8 cellular contexts compared by ENCODE assay signal in genomic region chr14:100076133-100076532, GRCh38. TPM values are rescaled to one million over a fixed set of nuclear protein-coding genes. Genes with fewer than 3 reads are reported as not detected.
DNase-seq lines count a peak whose midpoint lies in the region; ATAC-seq, FAIRE-seq and TF ChIP-seq lines count a peak whose summit lies in the region.

No MANE protein-coding gene starts in this region.

- intact Hi-C loops in GM12878 (cut with micrococcal nuclease; ENCODE audit: unreplicated experiment): loop anchor here (1.0 kb wide), 1 partner anchor 32 kb away; no protein-coding TSS in a partner anchor
- intact Hi-C loops in HepG2 (cut with micrococcal nuclease; ENCODE audit: unreplicated experiment): no loop called here

- H4K20me1 ChIP-seq in GM12878 (ENCODE audit: control insufficient read depth, insufficient read depth) (0 out of 2 replicates have a peak, but pooled peaks cover 4% of the 10 kb centered on the region), HepG2 (ENCODE audit: insufficient read depth, low read length) (no peaks in the 10 kb centered on the region)

- TF ChIP-seq RAD21 in GM12878 (IDR thresholded peaks at IDR 0.05; ENCODE audit: insufficient read depth, low read depth, low read length): peak; percentile 37
- no peak for TF ChIP-seq RAD21 in HepG2 (CRISPR knock-in tag; IDR thresholded peaks at IDR 0.05)

- CTCF ChIA-PET in GM12878 (lab: Yijun Ruan, JAX): interaction anchor here (0.8 to 12.8 kb wide), 6 partner anchors 10 to 117 kb away, joined by 4 to 156 read pairs (median 36); no protein-coding TSS in a partner anchor
- CTCF ChIA-PET in HepG2 (lab: Yijun Ruan, JAX; ENCODE audit: low intra/inter-chr PET ratio, low total read pairs): no interaction called here

- no peak for FAIRE-seq in GM12878 (lab: Jason Lieb, UNC)
- FAIRE-seq in HepG2 (lab: Jason Lieb, UNC): peak; percentile 40

- POLR2A ChIA-PET in GM12878 (lab: Charles Lee): interaction anchor here (1.4 to 7.0 kb wide), 3 partner anchors 10 to 29 kb away, joined by 3 to 51 read pairs (median 7); partner anchors contain the start of gene EVL
- POLR2A ChIA-PET in HepG2 (lab: Yijun Ruan, JAX): no interaction called here

- no peaks in the 10 kb centered on the region for H3K9me3 ChIP-seq in GM12878 (replicated peaks; ENCODE audit: control insufficient read depth, insufficient read depth, low read length)
- no peaks in the 10 kb centered on the region for H3K9me3 ChIP-seq in HepG2 (ENCODE audit: low read length)

- TF ChIP-seq POLR2A in GM12878 (IDR thresholded peaks at IDR 0.05; ENCODE audit: low read depth, low read length): no peak
- no peak for TF ChIP-seq POLR2A in HepG2 (IDR thresholded peaks at IDR 0.05; ENCODE audit: insufficient read depth in 1 of 2, low read depth in 2 of 2, low read length in 2 of 2)

- H3K4me1 ChIP-seq in GM12878 (ENCODE audit: control insufficient read depth, insufficient read depth, low read length): peaks cover 63% of the 10 kb centered on the region
- no peaks in the 10 kb centered on the region for H3K4me1 ChIP-seq in HepG2 (ENCODE audit: insufficient read depth, low read length)

- no peak for TF ChIP-seq EP300 in GM12878 (IDR thresholded peaks at IDR 0.05; ENCODE audit: borderline replicate concordance in 1 of 2, control insufficient read depth in 1 of 2, low read depth in 2 of 2, low read length in 2 of 2)
- TF ChIP-seq EP300 in HepG2 (IDR thresholded peaks at IDR 0.05; ENCODE audit: low read depth in 2 of 2, low read length in 2 of 2): no peak
- TF ChIP-seq EP300 in HepG2 (CRISPR knock-in tag; IDR thresholded peaks at IDR 0.05; ENCODE audit: borderline replicate concordance): no peak

- WGBS in GM12878 (ENCODE audit: insufficient coverage, insufficient replicate concordance, low lambda C conversion rate, missing lambda C conversion rate): 54% methylated on average over 5 of the region's 5 CpGs
- 95% methylated on average over 4 of the region's 5 CpGs for WGBS in HepG2 (ENCODE audit: low lambda C conversion rate)

- H3K27me3 ChIP-seq in GM12878 (replicated peaks in 1 of 2; ENCODE audit: control insufficient read depth in 2 of 2, insufficient read depth in 2 of 2, low read length in 1 of 2) (no peaks in the 10 kb centered on the region), HepG2 (ENCODE audit: control insufficient read depth in 1 of 2, insufficient read depth in 2 of 2, low read length in 2 of 2) (no peaks in the 10 kb centered on the region)

- H3K79me2 ChIP-seq in GM12878 (ENCODE audit: control insufficient read depth, insufficient read depth, low read length) (peaks cover 76% of the 10 kb centered on the region), HepG2 (ENCODE audit: insufficient read depth, low read length) (no peaks in the 10 kb centered on the region)

- no TSS peak for BruUV-seq in GM12878 (replicated peaks; lab: Mats Ljungman, UMichigan)
- BruUV-seq in HepG2 (replicated peaks; lab: Mats Ljungman, UMichigan): no TSS peak

- in situ Hi-C loops in ACHN (cut with HindIII; ENCODE audit: low pct_ligation_motif_present, low pct_unique_long_range_greater_than_20kb, low sequenced_read_pairs): no loop called here
- in situ Hi-C loops in GM12878 (cut with MboI): no loop called here
- in situ Hi-C loops in HepG2 (cut with HindIII; ENCODE audit: extremely low pct_ligation_motif_present, low pct_unique_long_range_greater_than_20kb): no loop called here

- H3K9ac ChIP-seq in GM12878 (ENCODE audit: control insufficient read depth, insufficient read depth, low read length) (no peak overlapping the region), HepG2 (ENCODE audit: insufficient read depth, low read depth, low read length) (no peak overlapping the region)

- no peak overlapping the region for H2AFZ ChIP-seq in GM12878 (ENCODE audit: control insufficient read depth, low read depth, low read length)
- H2AFZ ChIP-seq in HepG2 (ENCODE audit: low read length): no peak overlapping the region

- H3K27ac ChIP-seq in GM12878 (ENCODE audit: control insufficient read depth, insufficient read depth) (peak overlapping the region; percentile 20; the same call in 1 of the 2 replicates), HepG2 (ENCODE audit: extremely low read length, insufficient read depth, low read length) (no peak overlapping the region)

- H3K36me3 ChIP-seq in GM12878 (ENCODE audit: control insufficient read depth in 2 of 2, insufficient read depth in 2 of 2, low read length in 1 of 2) (peaks cover 3 to 7% of the 10 kb centered on the region in 2 experiments; a peak in 3 of 4 replicates), HepG2 (replicated peaks in 1 of 2; ENCODE audit: control insufficient read depth in 1 of 2, insufficient read depth in 2 of 2, low read length in 2 of 2) (no peaks in the 10 kb centered on the region)

- peak; percentile 11 for DNase-seq in ACHN
- DNase-seq in OCI-M1 (lab: John Stamatoyannopoulos, UW): peak; percentile 87
- no peak for DNase-seq in GM12878 (ENCODE audit: low read depth, low spot score)
- peak; percentile 15 for DNase-seq in HepG2 (ENCODE audit: low spot score)
- DNase-seq in DMS79 (lab: John Stamatoyannopoulos, UW): no peak
- no peak for DNase-seq in OCI-M2 (lab: John Stamatoyannopoulos, UW; ENCODE audit: unreplicated experiment)

- H3K4me3 ChIP-seq in GM12878 (no peak overlapping the region), HepG2 (replicated peaks in 1 of 3; ENCODE audit: insufficient read depth in 1 of 3, low read depth in 2 of 3, low read length in 3 of 3) (no peak overlapping the region)

- SMC1A ChIA-PET in GM12878 (lab: Charles Lee; ENCODE audit: uncharacterized antibody, unreplicated experiment): interaction anchor here (0.9 to 8.7 kb wide), 5 partner anchors 8 to 117 kb away, joined by 3 to 96 read pairs (median 4); no protein-coding TSS in a partner anchor

- TF ChIP-seq CTCF in GM12878 (IDR thresholded peaks at IDR 0.05 in 2 of 3, conservative IDR thresholded peaks at IDR 0.05 in 1 of 3; ENCODE audit: control insufficient read depth in 2 of 3, extremely low read depth in 1 of 3, insufficient read depth in 1 of 3, low read depth in 3 of 3, low read length in 3 of 3): peak; percentile 49 to 54 (median 49)
- TF ChIP-seq CTCF in HepG2 (CRISPR knock-in tag; IDR thresholded peaks at IDR 0.05): peak; percentile 24; the same call in 1 of the 2 replicates

- RAD21 ChIA-PET in GM12878 (lab: Charles Lee; ENCODE audit: unreplicated experiment): interaction anchor here (0.8 to 5.2 kb wide), 4 partner anchors 11 to 117 kb away, joined by 3 to 33 read pairs (median 4); partner anchors contain the start of gene EVL

- peak; percentile 41 for ATAC-seq in GM19035 (IDR thresholded peaks at IDR 0.05; ENCODE audit: unreplicated experiment)
- peak; percentile 77 for ATAC-seq in GM12878
- ATAC-seq in HepG2: peak; percentile 83
- no peak for ATAC-seq in HG02885 (IDR thresholded peaks at IDR 0.05; ENCODE audit: poor library complexity, unreplicated experiment)

- no peak overlapping the region for H3K4me2 ChIP-seq in GM12878 (ENCODE audit: control insufficient read depth, insufficient read depth)
- H3K4me2 ChIP-seq in HepG2 (ENCODE audit: low read depth, low read length): no peak overlapping the region

TF ChIP-seq in GM12878, 131 proteins besides CTCF, POLR2A, EP300 and RAD21 (continues in another document):
- TF ChIP-seq JUNB (IDR thresholded peaks at IDR 0.05) (no peak), RUNX3 (IDR thresholded peaks at IDR 0.05; ENCODE audit: low read length) (peak; percentile 56)

TF ChIP-seq in HepG2, 621 proteins besides CTCF, POLR2A, EP300 and RAD21 (continues in another document):
- TF ChIP-seq ZNF12 (CRISPR knock-in tag; IDR thresholded peaks at IDR 0.05) (no peak), ZSCAN9 (CRISPR knock-in tag; IDR thresholded peaks at IDR 0.05; ENCODE audit: borderline replicate concordance) (no peak)

RNA-seq across cellular contexts. Expression of gene EVL, which starts 10.9 kb away (rescaled TPM):
- total RNA-seq in GM12878 (2013; cell fraction: nucleolus; rRNA removed): 1,242 and 1,365 TPM in 2 replicates
- 92.2 and 98.6 TPM in 2 replicates for total RNA-seq in GM12878 (2014; rRNA removed)
- 87.4 and 87.6 TPM in 2 replicates for total RNA-seq in GM12878 (2014; rRNA removed; fragmentation: Illumina TruSeq; extraction: Trizol)
- 104 and 112 TPM in 2 replicates for total RNA-seq in GM12878 (2021)
- polyA plus RNA-seq in GM12878 (2011; ENCODE audit: low read depth): 102 TPM
- polyA plus RNA-seq in GM12878 (2011; rRNA removed): 226 and 341 TPM in 2 replicates
- 282 and 297 TPM in 2 replicates for polyA plus RNA-seq in GM12878 (2011; cell fraction: cytosol; rRNA removed)
- 1,111 and 1,225 TPM in 2 replicates for polyA plus RNA-seq in GM12878 (2011; cell fraction: nucleus; rRNA removed)
- 138 and 162 TPM in 2 replicates for polyA plus RNA-seq in GM12878 (2012)
- 115 and 128 TPM in 2 replicates for polyA plus RNA-seq in GM12878 (2014; fragmentation: Illumina TruSeq; extraction: Trizol)
- polyA plus RNA-seq in GM12878 (2014; fragmentation: Nextera tagmentation; extraction: Ambion mirVana): 10 to 100 TPM; 11.9 to 13.6 TPM
- polyA plus RNA-seq in GM12878 (2014; rRNA removed): 118 and 128 TPM in 2 replicates
- polyA plus RNA-seq in GM12878 (2016; fragmentation: Nextera tagmentation; extraction: Ambion mirVana): 10 to 100 TPM; 33.5 to 35.4 TPM
- polyA minus RNA-seq in GM12878 (2011; rRNA and poly(A)+ RNA removed): 273 and 309 TPM in 2 replicates
- 71.8 and 79.0 TPM in 2 replicates for polyA minus RNA-seq in GM12878 (2011; cell fraction: cytosol; rRNA and poly(A)+ RNA removed)
- 230 and 324 TPM in 2 replicates for polyA minus RNA-seq in GM12878 (2011; cell fraction: nucleus; rRNA and poly(A)+ RNA removed)
- 10.5 and 15.1 TPM in 2 replicates for total RNA-seq in HepG2 (2016; rRNA removed; fragmentation: Illumina TruSeq; extraction: Trizol)
- 23.1 and 32.6 TPM in 2 replicates for total RNA-seq in HepG2 (2016; cell fraction: cytosol; rRNA removed; fragmentation: Illumina TruSeq; extraction: Trizol; ENCODE audit: low read depth)
- total RNA-seq in HepG2 (2016; cell fraction: insoluble cytoplasmic fraction; rRNA removed; fragmentation: Illumina TruSeq; extraction: Trizol): 10.2 and 17.0 TPM in 2 replicates
- total RNA-seq in HepG2 (2016; cell fraction: membrane; rRNA removed; fragmentation: Illumina TruSeq; extraction: Trizol): 35.4 and 40.2 TPM in 2 replicates
- 23.3 and 27.6 TPM in 2 replicates for total RNA-seq in HepG2 (2016; cell fraction: nucleus; rRNA removed; fragmentation: Illumina TruSeq; extraction: Trizol)
- polyA plus RNA-seq in HepG2 (2011; rRNA removed): 28.7 and 31.2 TPM in 2 replicates
- polyA plus RNA-seq in HepG2 (2011; cell fraction: cytosol; rRNA removed): 12.0 and 12.7 TPM in 2 replicates
- 124 and 138 TPM in 2 replicates for polyA plus RNA-seq in HepG2 (2011; cell fraction: nucleus; rRNA removed)
- 29.8 and 33.6 TPM in 2 replicates for polyA plus RNA-seq in HepG2 (2012)
- 101 and 109 TPM in 2 replicates for polyA plus RNA-seq in HepG2 (2016; cell fraction: cytosol; fragmentation: Illumina TruSeq; extraction: Trizol; ENCODE audit: low read depth)
- 23.4 and 35.8 TPM in 2 replicates for polyA plus RNA-seq in HepG2 (2016; cell fraction: insoluble cytoplasmic fraction; fragmentation: Illumina TruSeq; extraction: Trizol; ENCODE audit: low read depth)
- polyA plus RNA-seq in HepG2 (2016; cell fraction: membrane; fragmentation: Illumina TruSeq; extraction: Trizol; ENCODE audit: low read depth): 114 and 115 TPM in 2 replicates
- polyA plus RNA-seq in HepG2 (2016; cell fraction: nucleus; fragmentation: Illumina TruSeq; extraction: Trizol; ENCODE audit: insufficient read depth, low read depth): 87.0 and 99.6 TPM in 2 replicates
- 11.3 and 23.0 TPM in 2 replicates for polyA minus RNA-seq in HepG2 (2011; rRNA and poly(A)+ RNA removed; ENCODE audit: low replicate concordance)
- polyA minus RNA-seq in HepG2 (2011; cell fraction: cytosol; rRNA and poly(A)+ RNA removed): 13.0 and 14.0 TPM in 2 replicates
- 31.1 and 31.2 TPM in 2 replicates for polyA minus RNA-seq in HepG2 (2011; cell fraction: nucleus; rRNA and poly(A)+ RNA removed)

Comparison
In these comparisons a context has a peak if more than half of its experiments do, and no peak if none do; other contexts are left out.
1. DNase-seq: peak in ACHN (single experiment), OCI-M1 (single experiment) and HepG2 (single experiment); none in GM12878 (single experiment), DMS79 (single experiment) and OCI-M2 (single experiment).